ENCODE assay signal across 1 cellular context in the genomic region with DNA sequence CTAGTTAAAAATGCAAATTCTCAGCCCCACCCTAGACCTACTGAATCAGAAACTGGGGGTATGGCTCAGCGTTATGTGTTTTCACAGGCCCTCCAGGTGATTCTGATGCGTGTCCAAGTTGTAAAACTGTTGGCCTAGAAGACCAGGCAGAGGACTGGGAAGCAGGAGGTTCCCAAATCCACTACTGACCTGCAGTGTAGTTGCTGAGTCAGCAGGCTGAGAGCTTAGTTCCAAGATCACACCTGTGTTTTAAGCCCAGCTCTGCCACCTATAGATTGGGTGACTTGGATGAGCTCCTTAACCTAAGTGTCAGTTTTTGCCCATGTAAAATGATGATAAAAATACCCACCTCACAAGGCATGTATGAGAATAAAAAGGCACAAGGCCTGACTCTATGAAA.
TF ChIP-seq lines count a peak whose summit lies in the region.

No MANE protein-coding gene starts in this region.

TF ChIP-seq in HepG2, 621 proteins besides CTCF, POLR2A, EP300 and RAD21:
- TF ChIP-seq ZNF547 (CRISPR knock-in tag; IDR thresholded peaks at IDR 0.05) (no peak), SIN3B (IDR thresholded peaks at IDR 0.05; ENCODE audit: low read length) (no peak), NFYC (CRISPR knock-in tag; IDR thresholded peaks at IDR 0.05) (no peak), MAFF (IDR thresholded peaks at IDR 0.05; ENCODE audit: low read depth, low read length) (peak; percentile 93), ZNF672 (CRISPR knock-in tag; IDR thresholded peaks at IDR 0.05) (no peak), ZNF724P (CRISPR knock-in tag; IDR thresholded peaks at IDR 0.05; ENCODE audit: borderline replicate concordance) (no peak), ZNF773 (CRISPR knock-in tag; IDR thresholded peaks at IDR 0.05; ENCODE audit: borderline replicate concordance) (no peak), MAFK (conservative IDR thresholded peaks at IDR 0.05 in 1 of 2, IDR thresholded peaks at IDR 0.05 in 1 of 2; ENCODE audit: low read length in 2 of 2) (peak; percentile 91 to 97), ZSCAN31 (CRISPR knock-in tag; IDR thresholded peaks at IDR 0.05; ENCODE audit: low read depth) (no peak), STAT5B (CRISPR knock-in tag; IDR thresholded peaks at IDR 0.05) (no peak)
TF ChIP-seq in HepG2: peak in this region for 2.
